In genomic region chr4:128060620-128061565, GRCh38 we compare ENCODE assay signal across 8 cellular contexts. TPM values are rescaled to one million over a fixed set of nuclear protein-coding genes. Genes with fewer than 3 reads are reported as not detected.
DNase-seq lines count a peak whose midpoint lies in the region; ATAC-seq, FAIRE-seq and TF ChIP-seq lines count a peak whose summit lies in the region.

Gene LARP1B (plus strand): TSS chr4:128061312. CDS start chr4:128074952, 13,640 bp downstream.

- H3K4me1 Mint-ChIP-seq in type B pancreatic cell (ENCODE audit: unreplicated experiment): peaks cover 8% of the 10 kb centered on the region

- peaks cover 14% of the 10 kb centered on the region for H3K4me1 ChIP-seq in adipocyte (ENCODE audit: control insufficient read depth, insufficient read depth, low read length)

- peak within 1 kb of the TSS; percentile 95 for H3K27ac Mint-ChIP-seq in type B pancreatic cell

- DNase-seq in GM12892 (ENCODE audit: insufficient read length) (peak; percentile 87), NCI-H1417 treated with DMSO at 0.1 percent for 48 hours (lab: John Stamatoyannopoulos, UW) (peak; percentile 61), T follicular helper cell (ENCODE audit: low read depth) (peak; percentile 85), adipocyte (ENCODE audit: low read depth) (peak; percentile 98), cardiac septum (ENCODE audit: low spot score) (peak; percentile 99), posterior cingulate gyrus (peak; percentile 83 to 99 (median 94)), type B pancreatic cell (ENCODE audit: extremely low spot score, unreplicated experiment) (peak; percentile 95)

- peak; percentile 99 for FAIRE-seq in GM12892 (lab: Jason Lieb, UNC)

- H3K9me3 ChIP-seq in adipocyte (ENCODE audit: control insufficient read depth, low read length): no peaks in the 10 kb centered on the region

- no peaks in the 10 kb centered on the region for H3K27me3 ChIP-seq in adipocyte (replicated peaks; ENCODE audit: control insufficient read depth, insufficient read depth, low read length)

- H3K36me3 Mint-ChIP-seq in type B pancreatic cell: no peaks in the 10 kb centered on the region

- peak within 1 kb of the TSS; percentile 95 for H3K4me3 ChIP-seq in adipocyte (ENCODE audit: low read length)

- peak within 1 kb of the TSS; percentile 88 for H3K9ac ChIP-seq in adipocyte (ENCODE audit: low read length)

- H3K9me3 Mint-ChIP-seq in type B pancreatic cell: no peaks in the 10 kb centered on the region

- intact Hi-C loops in cardiac septum (cut with DNase I) (loop anchor here (1.0 to 5.0 kb wide), 2 partner anchors 96 to 226 kb away; partner anchors contain the start of genes ABHD18, MFSD8 and PGRMC2), posterior cingulate gyrus (cut with DNase I) (loop anchor here (10.0 kb wide), 1 partner anchor 276 kb away; the partner anchor contains the start of gene HSPA4L)

- peak; percentile 92 for TF ChIP-seq POLR2A in GM12892 (IDR thresholded peaks at IDR 0.05; ENCODE audit: low read depth, low read length)

- peak; percentile 90 for ATAC-seq in HG02798 (IDR thresholded peaks at IDR 0.05; ENCODE audit: poor library complexity, unreplicated experiment)

- H3K4me3 Mint-ChIP-seq in type B pancreatic cell: peak within 1 kb of the TSS; percentile 95

- no peak for TF ChIP-seq CTCF in type B pancreatic cell (conservative IDR thresholded peaks at IDR 0.05)

- H3K27me3 Mint-ChIP-seq in type B pancreatic cell: no peaks in the 10 kb centered on the region

- H3K36me3 ChIP-seq in adipocyte (ENCODE audit: control insufficient read depth, insufficient read depth, low read length, severe bottlenecking): no peaks in the 10 kb centered on the region

RNA-seq across cellular contexts. Expression of gene LARP1B, which starts in this region (rescaled TPM):
- 16.5 TPM for polyA plus RNA-seq in GM12892 (2012; ENCODE audit: missing spikeins)
- 24.2 TPM for total RNA-seq in cardiac septum
- 15.4 and 16.1 TPM in 2 replicates for total RNA-seq in type B pancreatic cell (ENCODE audit: low replicate concordance)

Comparison
In these comparisons a context has a peak if more than half of its experiments do, and no peak if none do; other contexts are left out.
1. Peak in every context shown above with its lines: DNase-seq, ATAC-seq and H3K4me3 ChIP-seq.